Comparison of ENCODE assay signal across 1 cellular context in genomic region chr20:23206995-23207394, GRCh38.
TF ChIP-seq lines count a peak whose summit lies in the region.

No MANE protein-coding gene starts in this region.

TF ChIP-seq in K562, 482 proteins besides CTCF, POLR2A, EP300 and RAD21 (continued from another document):
- no peak for TF ChIP-seq AFF1 (IDR thresholded peaks at IDR 0.05; ENCODE audit: low read depth in 1 of 2, partially characterized antibody in 2 of 2)
- TF ChIP-seq ZNF77 (CRISPR knock-in tag; IDR thresholded peaks at IDR 0.05), result no peak
- TF ChIP-seq MAZ (CRISPR knock-in tag; conservative IDR thresholded peaks at IDR 0.05 in 1 of 2, IDR thresholded peaks at IDR 0.05 in 1 of 2), result no peak
- no peak for TF ChIP-seq CSDE1 (IDR thresholded peaks at IDR 0.05)
- TF ChIP-seq RUNX1 (IDR thresholded peaks at IDR 0.05; ENCODE audit: low read depth), result no peak
